16 cellular contexts compared by ENCODE assay signal in the genomic region with DNA sequence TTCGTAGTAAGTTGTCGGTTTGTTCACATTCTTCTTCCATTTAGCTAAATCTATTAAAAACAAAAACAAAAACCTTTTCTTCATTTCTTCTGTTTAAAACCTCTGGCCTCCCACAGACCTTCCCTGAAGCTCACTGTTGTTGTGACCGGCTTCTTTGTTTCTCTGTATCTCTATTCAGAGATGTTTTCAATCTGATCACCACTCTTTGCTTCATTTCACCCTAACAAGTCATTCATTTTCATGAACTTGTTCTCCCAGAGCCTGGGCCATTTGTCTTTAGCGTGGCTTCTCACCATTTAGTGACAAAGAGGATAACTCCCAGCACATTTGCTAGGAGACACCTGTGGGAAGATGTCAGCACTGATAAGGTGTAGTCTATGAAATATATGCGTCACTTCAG.
"Had no signal": no experiment of that assay in that cellular context is flagged by ENCODE, and none has a peak within 500 bp of the region (broad histone marks: within the 10 kb centered on the region; RNA-seq: fewer than 3 reads in every experiment).

No MANE protein-coding gene starts in this region.

- H3K27me3 ChIP-seq: colonic mucosa, gastrocnemius medialis, uterus had no signal

- H3K4me1 Mint-ChIP-seq: activated naive CD8-positive, alpha-beta T cell treated with anti-CD3 and anti-CD28 coated beads, Interleukin-2, amount 50 U/mL, for 24 hours; naive thymus-derived CD4-positive, alpha-beta T cell had no signal

- H3K4me3 ChIP-seq: colonic mucosa, gastrocnemius medialis, thoracic aorta, uterus had no signal

- H3K27me3 Mint-ChIP-seq: activated naive CD8-positive, alpha-beta T cell treated with anti-CD3 and anti-CD28 coated beads, Interleukin-2, amount 50 U/mL, for 24 hours; naive thymus-derived CD4-positive, alpha-beta T cell had no signal

- H3K36me3 ChIP-seq: colonic mucosa, gastrocnemius medialis, thoracic aorta, uterus, WERI-Rb-1 had no signal

- H3K36me3 Mint-ChIP-seq: naive thymus-derived CD4-positive, alpha-beta T cell had no signal

- DNase-seq: activated CD4-positive, alpha-beta T cell treated with anti-CD3 and anti-CD28 coated beads for 4 hours; activated CD8-positive, alpha-beta memory T cell treated with anti-CD3 and anti-CD28 coated beads, Interleukin-2, amount 50 U/mL, for 48 hours; activated CD8-positive, alpha-beta T cell treated with anti-CD3 and anti-CD28 coated beads, Interleukin-2, amount 10 ng/mL, durations not matched to agents 7 days and 5 days; activated naive CD8-positive, alpha-beta T cell treated with anti-CD3 and anti-CD28 coated beads, Interleukin-2, amount 50 U/mL, for 24 hours; colonic mucosa; effector CD8-positive, alpha-beta T cell; gastrocnemius medialis; naive thymus-derived CD4-positive, alpha-beta T cell; stimulated activated CD4-positive, alpha-beta T cell treated with anti-CD3 and anti-CD28 coated beads, Interleukin-4, amount 100 ng/mL, for 1 hour; stimulated activated CD8-positive, alpha-beta memory T cell treated with anti-CD3 and anti-CD28 coated beads, Interleukin-4, amount 100 ng/mL, for 48 hours; stimulated activated naive CD8-positive, alpha-beta T cell treated with anti-CD3 and anti-CD28 coated beads, Interleukin-15, Interleukin-2, amounts not matched to agents 100 U/mL and 50 U/mL, for 24 hours; T-helper 1 cell; uterus; WERI-Rb-1 had no signal

- H3K4me1 ChIP-seq: colonic mucosa, uterus had no signal

- H3K27ac Mint-ChIP-seq: activated CD8-positive, alpha-beta T cell treated with anti-CD3 and anti-CD28 coated beads, Interleukin-2, amount 10 ng/mL, durations not matched to agents 7 days and 5 days; activated naive CD8-positive, alpha-beta T cell treated with anti-CD3 and anti-CD28 coated beads, Interleukin-2, amount 50 U/mL, for 24 hours; naive thymus-derived CD4-positive, alpha-beta T cell had no signal

- ATAC-seq: activated CD8-positive, alpha-beta T cell treated with anti-CD3 and anti-CD28 coated beads, Interleukin-2, amount 10 ng/mL, durations not matched to agents 7 days and 5 days; activated naive CD8-positive, alpha-beta T cell treated with anti-CD3 and anti-CD28 coated beads, Interleukin-2, amount 50 U/mL, for 24 hours; gastrocnemius medialis; naive thymus-derived CD4-positive, alpha-beta T cell; stimulated activated naive CD8-positive, alpha-beta T cell treated with anti-CD3 and anti-CD28 coated beads, Interleukin-15, Interleukin-2, amounts not matched to agents 100 U/mL and 50 U/mL, for 24 hours had no signal

- H3K9me3 Mint-ChIP-seq: activated naive CD8-positive, alpha-beta T cell treated with anti-CD3 and anti-CD28 coated beads, Interleukin-2, amount 50 U/mL, for 24 hours; naive thymus-derived CD4-positive, alpha-beta T cell had no signal

- H3K4me3 Mint-ChIP-seq: activated CD8-positive, alpha-beta T cell treated with anti-CD3 and anti-CD28 coated beads, Interleukin-2, amount 10 ng/mL, durations not matched to agents 7 days and 5 days; activated naive CD8-positive, alpha-beta T cell treated with anti-CD3 and anti-CD28 coated beads, Interleukin-2, amount 50 U/mL, for 24 hours; naive thymus-derived CD4-positive, alpha-beta T cell had no signal

- H3K27ac ChIP-seq: colonic mucosa, epithelial cell of prostate, gastrocnemius medialis, thoracic aorta, uterus, WERI-Rb-1 had no signal
